Comparison of ENCODE assay signal across 9 cellular contexts in the genomic region with DNA sequence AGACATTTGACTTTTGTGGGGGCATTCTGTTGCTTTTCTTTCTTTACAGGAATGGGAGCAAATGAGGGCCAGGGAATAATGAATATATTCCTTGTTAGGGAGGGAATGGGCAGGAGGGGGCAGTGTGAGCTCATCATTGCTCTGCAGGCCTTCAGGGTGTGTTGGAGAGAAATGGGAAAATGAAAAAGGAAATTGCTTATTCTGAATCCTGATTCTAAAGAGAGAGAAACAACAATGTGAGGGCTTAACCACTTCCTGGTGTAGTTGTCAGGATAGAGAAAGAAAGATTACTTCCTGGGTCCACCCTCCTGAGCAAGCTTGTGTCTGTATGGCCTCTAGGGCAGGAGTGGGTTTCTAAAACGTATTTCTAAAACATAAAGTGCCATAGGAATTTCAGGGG. TPM values are rescaled to one million over a fixed set of nuclear protein-coding genes. Genes with fewer than 3 reads are reported as not detected.
DNase-seq lines count a peak whose midpoint lies in the region; ATAC-seq, FAIRE-seq and TF ChIP-seq lines count a peak whose summit lies in the region.
"Had no signal": no experiment of that assay in that cellular context is flagged by ENCODE, and none has a peak within 500 bp of the region (broad histone marks: within the 10 kb centered on the region; RNA-seq: fewer than 3 reads in every experiment).

No MANE protein-coding gene starts in this region.

- TF ChIP-seq CTCF in RWPE2 (IDR thresholded peaks at IDR 0.05; ENCODE audit: poor library complexity, severe bottlenecking) (peak; percentile 71), K562 (IDR thresholded peaks at IDR 0.05 in 2 of 3, conservative IDR thresholded peaks at IDR 0.05 in 1 of 3; ENCODE audit: insufficient read depth in 2 of 3, low read depth in 1 of 3, low read length in 3 of 3) (peak; percentile 70 to 95 (median 87))

- peak; percentile 5 for DNase-seq in NCI-H1092 treated with DMSO at 0.1 percent for 48 hours (lab: John Stamatoyannopoulos, UW)
- DNase-seq in NCI-H1092 (lab: John Stamatoyannopoulos, UW): no peak
- no peak for DNase-seq in RWPE2 (ENCODE audit: low spot score)
- peak; percentile 70 to 77 (median 74) for DNase-seq in K562 (ENCODE audit: extremely low read depth in 1 of 4, low spot score in 3 of 4)
- DNase-seq in inferior parietal cortex (ENCODE audit: extremely low spot score): peak; percentile 53
- no peak for DNase-seq in stimulated activated effector memory CD8-positive, alpha-beta T cell treated with anti-CD3 and anti-CD28 coated beads, Interleukin-12 subunit alpha, Interleukin-12 subunit beta, amount 100 ng/mL, for 72 hours (ENCODE audit: low spot score in 2 of 2)

- no peak overlapping the region for H3K4me2 ChIP-seq in K562 (ENCODE audit: insufficient read depth, low read length)

- peak overlapping the region; percentile 41 for H2AFZ ChIP-seq in K562 (ENCODE audit: low read depth, low read length)

- H3K27me3 ChIP-seq in RWPE2 (ENCODE audit: insufficient read depth, poor library complexity, severe bottlenecking) (no peaks in the 10 kb centered on the region), K562 (ENCODE audit: control insufficient read depth in 2 of 2, insufficient read depth in 2 of 2, low read length in 2 of 2) (no peaks in the 10 kb centered on the region)

- H3K36me3 Mint-ChIP-seq in stimulated activated effector memory CD8-positive, alpha-beta T cell treated with anti-CD3 and anti-CD28 coated beads, Interleukin-12 subunit alpha, Interleukin-12 subunit beta, amount 100 ng/mL, for 72 hours: no peaks in the 10 kb centered on the region

- no peak for TF ChIP-seq POLR2A in K562 (conservative IDR thresholded peaks at IDR 0.05)

- H3K9me3 Mint-ChIP-seq in stimulated activated effector memory CD8-positive, alpha-beta T cell treated with anti-CD3 and anti-CD28 coated beads, Interleukin-12 subunit alpha, Interleukin-12 subunit beta, amount 100 ng/mL, for 72 hours: no peaks in the 10 kb centered on the region

- H3K4me1 ChIP-seq in RWPE2 (ENCODE audit: insufficient read depth, poor library complexity, severe bottlenecking) (peaks cover 4% of the 10 kb centered on the region), K562 (replicated peaks in 1 of 2; ENCODE audit: control insufficient read depth in 2 of 2, insufficient read depth in 2 of 2, low read length in 2 of 2) (peaks cover 4 to 16% of the 10 kb centered on the region in 2 experiments; a peak in 4 of 5 replicates)

- ATAC-seq in HG02678 (IDR thresholded peaks at IDR 0.05; ENCODE audit: unreplicated experiment) (peak; percentile 28), RWPE2 (ENCODE audit: low read depth) (peak; percentile 76), K562 (peak; percentile 89), GM21526 (IDR thresholded peaks at IDR 0.05; ENCODE audit: low FRiP score, unreplicated experiment) (no peak)
- peak; percentile 47 for ATAC-seq in stimulated activated effector memory CD8-positive, alpha-beta T cell treated with anti-CD3 and anti-CD28 coated beads, Interleukin-12 subunit alpha, Interleukin-12 subunit beta, amount 100 ng/mL, for 72 hours

- H3K9ac ChIP-seq in K562 (ENCODE audit: insufficient read depth in 1 of 2, low read depth in 2 of 2, low read length in 2 of 2): peak overlapping the region in 1 of 2 experiments; percentile 3; a peak in 1 of 4 replicates

- CTCF ChIA-PET in K562 (lab: Yijun Ruan, JAX; ENCODE audit: low intra/inter-chr PET ratio): interaction anchor here (0.6 to 4.1 kb wide), 7 partner anchors 178 to 669 kb away, joined by 3 to 54 read pairs (median 5); a partner anchor contains a TSS

- H3K36me3 ChIP-seq in RWPE2 (ENCODE audit: low read depth) (peaks cover 10% of the 10 kb centered on the region; the same call in 1 of the 2 replicates), K562 (ENCODE audit: control insufficient read depth, insufficient read depth, low read length) (no peaks in the 10 kb centered on the region)

- no peaks in the 10 kb centered on the region for H4K20me1 ChIP-seq in K562 (replicated peaks; ENCODE audit: control insufficient read depth, insufficient read depth, low read length)

- WGBS in K562 (ENCODE audit: insufficient coverage, low coverage, missing lambda C conversion rate): 65% methylated on average over 1 of the region's 1 CpG

- H3K4me1 Mint-ChIP-seq in stimulated activated effector memory CD8-positive, alpha-beta T cell treated with anti-CD3 and anti-CD28 coated beads, Interleukin-12 subunit alpha, Interleukin-12 subunit beta, amount 100 ng/mL, for 72 hours: peaks cover 59% of the 10 kb centered on the region

- intact Hi-C loops in K562 (cut with micrococcal nuclease): loop anchor here (1.0 to 2.0 kb wide), 4 partner anchors 112 to 264 kb away; no protein-coding TSS in a partner anchor

- TF ChIP-seq EP300 in K562 (IDR thresholded peaks at IDR 0.05; ENCODE audit: low read length): peak; percentile 38; the same call in 1 of the 2 replicates

- peak overlapping the region; percentile 35 for H3K27ac Mint-ChIP-seq in stimulated activated effector memory CD8-positive, alpha-beta T cell treated with anti-CD3 and anti-CD28 coated beads, Interleukin-12 subunit alpha, Interleukin-12 subunit beta, amount 100 ng/mL, for 72 hours

- H3K27ac ChIP-seq in RWPE2 (ENCODE audit: poor library complexity, severe bottlenecking) (no peak overlapping the region), K562 (ENCODE audit: extremely low read depth, low read depth, low read length) (no peak overlapping the region; the same call in 2 of the 3 replicates)

- TF ChIP-seq RAD21 in K562 (CRISPR knock-in tag; conservative IDR thresholded peaks at IDR 0.05 in 1 of 2, IDR thresholded peaks at IDR 0.05 in 1 of 2): peak; percentile 99

- in situ Hi-C loops in K562 (cut with MboI): loop anchor here (5.0 kb wide), 1 partner anchor 179 kb away; no protein-coding TSS in a partner anchor

- peak; percentile 87 for FAIRE-seq in K562 (lab: Jason Lieb, UNC)
- FAIRE-seq: colon had no signal

- H3K79me2 ChIP-seq in K562 (ENCODE audit: control insufficient read depth, insufficient read depth, low read length): no peaks in the 10 kb centered on the region

- H3K4me3 Mint-ChIP-seq in stimulated activated effector memory CD8-positive, alpha-beta T cell treated with anti-CD3 and anti-CD28 coated beads, Interleukin-12 subunit alpha, Interleukin-12 subunit beta, amount 100 ng/mL, for 72 hours: peak overlapping the region; percentile 48

- no peaks in the 10 kb centered on the region for H3K9me3 ChIP-seq in RWPE2 (ENCODE audit: severe bottlenecking)
- no peaks in the 10 kb centered on the region for H3K9me3 ChIP-seq in K562 (replicated peaks; ENCODE audit: control insufficient read depth, insufficient read depth, low read depth, low read length)

- H3K9me1 ChIP-seq in K562 (ENCODE audit: control insufficient read depth, insufficient read depth, low read length): no peaks in the 10 kb centered on the region

- no peak overlapping the region for H3K4me3 ChIP-seq in RWPE2 (ENCODE audit: severe bottlenecking)
- no peak overlapping the region for H3K4me3 ChIP-seq in K562

- POLR2A ChIA-PET in K562 (lab: Yijun Ruan, JAX): interaction anchor here (1.0 kb wide), 1 partner anchor 112 kb away, joined by 4 read pairs; no protein-coding TSS in a partner anchor

- BruUV-seq in K562 (replicated peaks; lab: Mats Ljungman, UMichigan): no TSS peak

TF ChIP-seq in K562, 482 proteins besides CTCF, POLR2A, EP300 and RAD21 (continues in another document):
- no peak for TF ChIP-seq POLR2H (tag; IDR thresholded peaks at IDR 0.05; ENCODE audit: low read depth)
- TF ChIP-seq NR1H2 (CRISPR knock-in tag; IDR thresholded peaks at IDR 0.05): no peak
- TF ChIP-seq, protein P1, sequence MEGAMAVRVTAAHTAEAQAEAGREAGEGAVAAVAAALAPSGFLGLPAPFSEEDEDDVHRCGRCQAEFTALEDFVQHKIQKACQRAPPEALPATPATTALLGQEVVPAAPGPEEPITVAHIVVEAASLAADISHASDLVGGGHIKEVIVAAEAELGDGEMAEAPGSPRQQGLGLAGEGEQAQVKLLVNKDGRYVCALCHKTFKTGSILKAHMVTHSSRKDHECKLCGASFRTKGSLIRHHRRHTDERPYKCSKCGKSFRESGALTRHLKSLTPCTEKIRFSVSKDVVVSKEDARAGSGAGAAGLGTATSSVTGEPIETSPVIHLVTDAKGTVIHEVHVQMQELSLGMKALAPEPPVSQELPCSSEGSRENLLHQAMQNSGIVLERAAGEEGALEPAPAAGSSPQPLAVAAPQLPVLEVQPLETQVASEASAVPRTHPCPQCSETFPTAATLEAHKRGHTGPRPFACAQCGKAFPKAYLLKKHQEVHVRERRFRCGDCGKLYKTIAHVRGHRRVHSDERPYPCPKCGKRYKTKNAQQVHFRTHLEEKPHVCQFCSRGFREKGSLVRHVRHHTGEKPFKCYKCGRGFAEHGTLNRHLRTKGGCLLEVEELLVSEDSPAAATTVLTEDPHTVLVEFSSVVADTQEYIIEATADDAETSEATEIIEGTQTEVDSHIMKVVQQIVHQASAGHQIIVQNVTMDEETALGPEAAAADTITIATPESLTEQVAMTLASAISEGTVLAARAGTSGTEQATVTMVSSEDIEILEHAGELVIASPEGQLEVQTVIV (CRISPR knock-in tag; IDR thresholded peaks at IDR 0.05; ENCODE audit: borderline replicate concordance): no peak
- no peak for TF ChIP-seq XRCC3 (IDR thresholded peaks at IDR 0.05)
- TF ChIP-seq ASH1L (IDR thresholded peaks at IDR 0.05; ENCODE audit: borderline replicate concordance, low read depth, partially characterized antibody): no peak

RNA-seq across cellular contexts. Expression of a gene that starts 28.3 kb away (rescaled TPM):
- total RNA-seq in K562 (2011; cell fraction: chromatin; rRNA removed; ENCODE audit: low replicate concordance): 3.7 and 6.1 TPM in 2 replicates
- total RNA-seq in K562 (2011; cell fraction: nucleolus; rRNA removed): 3.4 and 4.8 TPM in 2 replicates
- total RNA-seq in K562 (2011; cell fraction: nucleoplasm; rRNA removed): 6.5 and 8.4 TPM in 2 replicates
- total RNA-seq in K562 (2014; rRNA removed): 0.82 and 1.1 TPM in 2 replicates
- total RNA-seq in K562 (2014; rRNA removed; fragmentation: Illumina TruSeq; extraction: Trizol): 0.95 and 1.1 TPM in 2 replicates
- 0.98 and 1.1 TPM in 2 replicates for total RNA-seq in K562 (2015; rRNA removed; fragmentation: Illumina TruSeq; extraction: Trizol)
- 3.4 and 3.8 TPM in 2 replicates for total RNA-seq in K562 (2021)
- polyA plus RNA-seq in K562 (2011; rRNA removed): 4.0 and 4.4 TPM in 2 replicates
- 6.2 and 6.4 TPM in 2 replicates for polyA plus RNA-seq in K562 (2011; cell fraction: cytosol; rRNA removed)
- polyA plus RNA-seq in K562 (2011; cell fraction: nucleus; rRNA removed): 7.2 and 10.3 TPM in 2 replicates
- polyA plus RNA-seq in K562 (2012): 2.0 and 3.4 TPM in 2 replicates
- polyA plus RNA-seq in K562 (2014; fragmentation: Illumina TruSeq; extraction: Trizol): 3.5 TPM in 2 replicates
- under 1 TPM; 0.28 to 0.42 TPM for polyA plus RNA-seq in K562 (2014; fragmentation: Nextera tagmentation; extraction: Ambion mirVana)
- 3.7 and 3.9 TPM in 2 replicates for polyA plus RNA-seq in K562 (2014; rRNA removed)
- polyA minus RNA-seq in K562 (2011; rRNA and poly(A)+ RNA removed): 2.5 and 3.3 TPM in 2 replicates
- 1.5 and 2.5 TPM in 2 replicates for polyA minus RNA-seq in K562 (2011; cell fraction: cytosol; rRNA and poly(A)+ RNA removed)
- polyA minus RNA-seq in K562 (2011; cell fraction: nucleus; rRNA and poly(A)+ RNA removed): 1.1 and 1.3 TPM in 2 replicates

Comparison
In these comparisons a context has a peak if more than half of its experiments do, and no peak if none do; other contexts are left out.
1. DNase-seq: peak in NCI-H1092 treated with DMSO at 0.1 percent for 48 hours (single experiment), K562 (4 of 4) and inferior parietal cortex (single experiment); none in NCI-H1092 (single experiment), RWPE2 (single experiment) and stimulated activated effector memory CD8-positive, alpha-beta T cell treated with anti-CD3 and anti-CD28 coated beads, Interleukin-12 subunit alpha, Interleukin-12 subunit beta, amount 100 ng/mL, for 72 hours (0 of 2).